30 cellular contexts compared by ENCODE assay signal in genomic region chr1:245764040-245764439, GRCh38.
"Had no signal": no experiment of that assay in that cellular context is flagged by ENCODE, and none has a peak within 500 bp of the region (broad histone marks: within the 10 kb centered on the region; RNA-seq: fewer than 3 reads in every experiment).

No MANE protein-coding gene starts in this region.

- H3K27me3 ChIP-seq: colonic mucosa, gastroesophageal sphincter, left lung, right atrium auricular region, stomach, thyroid gland, upper lobe of left lung, vagina had no signal

- H3K79me2 ChIP-seq: parathyroid adenoma had no signal

- H3K9ac ChIP-seq: parathyroid adenoma had no signal

- H3K9me3 Mint-ChIP-seq: stimulated activated naive B cell treated with anti-CD40 and anti-IgM and Interleukin-4, amounts not matched to agents 10 μg/mL and 1 μg/mL and 100 μg/mL, for 72 hours had no signal

- H3K4me3 Mint-ChIP-seq: activated CD4-positive, alpha-beta memory T cell treated with anti-CD3 and anti-CD28 coated beads, Interleukin-2, amount 10 ng/mL, durations not matched to agents 7 days and 5 days; activated CD4-positive, alpha-beta T cell treated with anti-CD3 and anti-CD28 coated beads, Interleukin-2, amount 10 ng/mL, durations not matched to agents 7 days and 5 days; activated T-cell treated with anti-CD3 and anti-CD28 coated beads, Interleukin-2, amount 50 U/mL, for 24 hours; nephron progenitor cell; stimulated activated naive B cell treated with anti-CD40 and anti-IgM and Interleukin-4, amounts not matched to agents 10 μg/mL and 1 μg/mL and 100 μg/mL, for 72 hours; T-helper 17 cell had no signal

- H3K9me3 ChIP-seq: colonic mucosa, gastroesophageal sphincter, left lung, lower lobe of right lung, mucosa of descending colon, psoas muscle, right atrium auricular region, stomach, thyroid gland, upper lobe of left lung, vagina had no signal

- H3K27ac Mint-ChIP-seq: activated CD4-positive, alpha-beta memory T cell treated with anti-CD3 and anti-CD28 coated beads, Interleukin-2, amount 10 ng/mL, durations not matched to agents 7 days and 5 days; activated CD4-positive, alpha-beta T cell treated with anti-CD3 and anti-CD28 coated beads, Interleukin-2, amount 10 ng/mL, durations not matched to agents 7 days and 5 days; activated T-cell treated with anti-CD3 and anti-CD28 coated beads, Interleukin-2, amount 50 U/mL, for 24 hours; stimulated activated naive B cell treated with anti-CD40 and anti-IgM and Interleukin-4, amounts not matched to agents 10 μg/mL and 1 μg/mL and 100 μg/mL, for 72 hours; T-helper 17 cell had no signal

- ATAC-seq: activated naive CD4-positive, alpha-beta T cell treated with anti-CD3 and anti-CD28 coated beads, Interleukin-2, amount 50 U/mL, for 72 hours; gastroesophageal sphincter; left lung; lower lobe of right lung; mucosa of descending colon; psoas muscle; stimulated activated naive B cell treated with anti-CD40 and anti-IgM and Interleukin-4, amounts not matched to agents 10 μg/mL and 1 μg/mL and 100 μg/mL, for 72 hours; T-helper 17 cell had no signal

- H2AFZ ChIP-seq: parathyroid adenoma had no signal

- H3K4me3 ChIP-seq: colonic mucosa, gastroesophageal sphincter, left lung, lower lobe of right lung, mucosa of descending colon, psoas muscle, right atrium auricular region, stomach, thyroid gland, upper lobe of left lung, vagina had no signal

- H3K27ac ChIP-seq: colonic mucosa, gastroesophageal sphincter, left lung, lower lobe of right lung, parathyroid adenoma, psoas muscle, right atrium auricular region, stomach, thyroid gland, upper lobe of left lung, vagina, WERI-Rb-1 had no signal

- H3K27me3 Mint-ChIP-seq: activated CD4-positive, alpha-beta memory T cell treated with anti-CD3 and anti-CD28 coated beads, Interleukin-2, amount 10 ng/mL, durations not matched to agents 7 days and 5 days; activated CD4-positive, alpha-beta T cell treated with anti-CD3 and anti-CD28 coated beads, Interleukin-2, amount 10 ng/mL, durations not matched to agents 7 days and 5 days; activated T-cell treated with anti-CD3 and anti-CD28 coated beads, Interleukin-2, amount 50 U/mL, for 24 hours; stimulated activated naive B cell treated with anti-CD40 and anti-IgM and Interleukin-4, amounts not matched to agents 10 μg/mL and 1 μg/mL and 100 μg/mL, for 72 hours; T-helper 17 cell had no signal

- H3K4me1 Mint-ChIP-seq: activated CD4-positive, alpha-beta memory T cell treated with anti-CD3 and anti-CD28 coated beads, Interleukin-2, amount 10 ng/mL, durations not matched to agents 7 days and 5 days; activated CD4-positive, alpha-beta T cell treated with anti-CD3 and anti-CD28 coated beads, Interleukin-2, amount 10 ng/mL, durations not matched to agents 7 days and 5 days; stimulated activated naive B cell treated with anti-CD40 and anti-IgM and Interleukin-4, amounts not matched to agents 10 μg/mL and 1 μg/mL and 100 μg/mL, for 72 hours; T-helper 17 cell had no signal

- H3K36me3 ChIP-seq: colonic mucosa, left lung, right atrium auricular region, thyroid gland, vagina, WERI-Rb-1 had no signal

- FAIRE-seq: endometrium had no signal

- DNase-seq: activated CD4-positive, alpha-beta memory T cell treated with anti-CD3 and anti-CD28 coated beads, Interleukin-2, amount 10 ng/mL, durations not matched to agents 7 days and 5 days; activated CD4-positive, alpha-beta T cell treated with anti-CD3 and anti-CD28 coated beads for 1 hour; activated CD4-positive, alpha-beta T cell treated with anti-CD3 and anti-CD28 coated beads, Interleukin-2, amount 10 ng/mL, durations not matched to agents 7 days and 5 days; activated CD8-positive, alpha-beta memory T cell treated with anti-CD3 and anti-CD28 coated beads, Interleukin-2, amount 50 U/mL, for 48 hours; activated naive CD4-positive, alpha-beta T cell; activated T-cell treated with anti-CD3 and anti-CD28 coated beads, Interleukin-2, amount 50 U/mL, for 24 hours; colonic mucosa; effector CD8-positive, alpha-beta T cell; hippocampal formation; left lung; lower lobe of right lung; mucosa of descending colon; nephron progenitor cell; occipital lobe; psoas muscle; stimulated activated CD4-positive, alpha-beta T cell treated with anti-CD3 and anti-CD28 coated beads, Interleukin-15, amount 100 ng/mL, for 24 hours; stimulated activated CD4-positive, alpha-beta T cell treated with anti-CD3 and anti-CD28 coated beads, Interleukin-2, amount 100 ng/mL, for 24 hours; stimulated activated naive B cell treated with anti-CD40 and anti-IgM and Interleukin-4, amounts not matched to agents 10 μg/mL and 1 μg/mL and 100 μg/mL, for 72 hours; stomach; T-helper 17 cell; T1000; thyroid gland; upper lobe of left lung; WERI-Rb-1 had no signal

- H3K4me1 ChIP-seq: colonic mucosa, gastroesophageal sphincter, left lung, lower lobe of right lung, parathyroid adenoma, psoas muscle, right atrium auricular region, stomach, thyroid gland, upper lobe of left lung, vagina had no signal
